ENCODE assay signal across 8 cellular contexts in genomic region chr11:134037093-134037908, GRCh38. TPM values are rescaled to one million over a fixed set of nuclear protein-coding genes. Genes with fewer than 3 reads are reported as not detected.
A peak's percentile ranks its signal among the peaks of the same experiment; 100 is the strongest.
DNase-seq lines count a peak whose midpoint lies in the region; ATAC-seq, FAIRE-seq and TF ChIP-seq lines count a peak whose summit lies in the region.

No MANE protein-coding gene starts in this region.

- no peak overlapping the region for H2BK15ac ChIP-seq in H1 (ENCODE audit: low read length)

- peak overlapping the region; percentile 79 for H3K4ac ChIP-seq in H1 (replicated peaks; ENCODE audit: insufficient read length, low read depth, low read length)

- H3K4me3 ChIP-seq in H1 (ENCODE audit: extremely low read depth in 1 of 4, insufficient read depth in 2 of 4, low read depth in 3 of 4, low read length in 4 of 4) = peak overlapping the region; percentile 51 to 86 (median 72)

- H3K4me2 ChIP-seq in H1 (ENCODE audit: insufficient read depth in 1 of 2, low read depth in 2 of 2, low read length in 2 of 2) = peak overlapping the region; percentile 74 to 93

- TF ChIP-seq EP300 in H1 (IDR thresholded peaks at IDR 0.05; ENCODE audit: borderline replicate concordance in 1 of 2, low read depth in 2 of 2, low read length in 2 of 2) = peak in 1 of 2 experiments; percentile 24; a peak in 1 of 3 replicates

- peaks cover 2% of the 10 kb centered on the region; the same call in 1 of the 2 replicates for H3K23me2 ChIP-seq in H1 (ENCODE audit: low read depth, low read length)

- FAIRE-seq in H54 (lab: Jason Lieb, UNC) = no peak
- no peak for FAIRE-seq in H1 (lab: Jason Lieb, UNC)

- DNase-seq in EH (ENCODE audit: low read depth) = peak; percentile 86
- peak; percentile 16 for DNase-seq in H54 (ENCODE audit: insufficient read length, low spot score)
- DNase-seq in NCI-H1092 treated with DMSO at 0.1 percent for 48 hours (lab: John Stamatoyannopoulos, UW) = peak; percentile 82
- DNase-seq in activated CD4-positive, alpha-beta memory T cell treated with anti-CD3 and anti-CD28 coated beads, Interleukin-2, amount 10 ng/mL, durations not matched to agents 7 days and 5 days = peak; percentile 68
- peak in 1 of 2 experiments; percentile 83 for DNase-seq in H1 (ENCODE audit: low read depth in 1 of 2, low spot score in 2 of 2)
- peak; percentile 66 to 82 for DNase-seq in mesothelial cell of epicardium (ENCODE audit: low spot score in 2 of 2, unreplicated experiment in 2 of 2)
- DNase-seq in AML-193 (lab: John Stamatoyannopoulos, UW) = no peak

- no peaks in the 10 kb centered on the region for H3K79me2 ChIP-seq in H1 (ENCODE audit: control insufficient read depth in 1 of 2, insufficient read depth in 2 of 2, low read length in 2 of 2)

- no peaks in the 10 kb centered on the region for H3K9me3 Mint-ChIP-seq in activated CD4-positive, alpha-beta memory T cell treated with anti-CD3 and anti-CD28 coated beads, Interleukin-2, amount 10 ng/mL, durations not matched to agents 7 days and 5 days
- no peaks in the 10 kb centered on the region for H3K9me3 Mint-ChIP-seq in mesothelial cell of epicardium
- no peaks in the 10 kb centered on the region for H3K9me3 Mint-ChIP-seq in stimulated activated memory B cell treated with anti-CD40 and anti-IgM and Interleukin-4, amounts not matched to agents 10 μg/mL and 1 μg/mL and 100 μg/mL, for 72 hours

- TF ChIP-seq POLR2A in H54 (IDR thresholded peaks at IDR 0.05; ENCODE audit: low read depth, low read length) (peak; percentile 31), H1 (IDR thresholded peaks at IDR 0.05; ENCODE audit: control extremely low read depth in 1 of 2, low read depth in 2 of 2, low read length in 2 of 2) (0 out of 3 replicates have a peak, but pooled peaks of 1 of the 2 experiments have one; percentile 15)

- peaks cover 3 to 30% (median 24%) of the 10 kb centered on the region in 4 experiments for H3K4me1 ChIP-seq in H1 (replicated peaks in 1 of 4; ENCODE audit: control insufficient read depth in 3 of 4, insufficient read depth in 4 of 4, low read length in 3 of 4)

- H3K23ac ChIP-seq in H1 (ENCODE audit: insufficient read length) = no peak overlapping the region

- ATAC-seq in stimulated activated memory B cell treated with anti-CD40 and anti-IgM and Interleukin-4, amounts not matched to agents 10 μg/mL and 1 μg/mL and 100 μg/mL, for 72 hours = peak; percentile 62

- H2AFZ ChIP-seq in H1 (ENCODE audit: low read length) = peak overlapping the region; percentile 78

- H2AK5ac ChIP-seq in H1 (ENCODE audit: low read depth, low read length) = no peak overlapping the region

- H3K36me3 ChIP-seq in H1 (ENCODE audit: control insufficient read depth in 2 of 4, insufficient read depth in 4 of 4, low read length in 3 of 4) = no peaks in the 10 kb centered on the region

- no peak overlapping the region for H2BK120ac ChIP-seq in H1 (replicated peaks; ENCODE audit: low read depth, low read length)

- peaks cover 4% of the 10 kb centered on the region for H3K27me3 Mint-ChIP-seq in activated CD4-positive, alpha-beta memory T cell treated with anti-CD3 and anti-CD28 coated beads, Interleukin-2, amount 10 ng/mL, durations not matched to agents 7 days and 5 days
- H3K27me3 Mint-ChIP-seq in mesothelial cell of epicardium (ENCODE audit: low read depth) = peaks cover under 1% of the 10 kb centered on the region
- H3K27me3 Mint-ChIP-seq in stimulated activated memory B cell treated with anti-CD40 and anti-IgM and Interleukin-4, amounts not matched to agents 10 μg/mL and 1 μg/mL and 100 μg/mL, for 72 hours = peaks cover 12% of the 10 kb centered on the region

- peak overlapping the region; percentile 64 for H4K5ac ChIP-seq in H1 (ENCODE audit: insufficient read length, low read depth, low read length)

- no peak overlapping the region for H3K27ac ChIP-seq in H1 (ENCODE audit: low read depth, low read length)

- H2BK5ac ChIP-seq in H1 (ENCODE audit: low read depth, low read length) = peak overlapping the region; percentile 68; the same call in 1 of the 2 replicates

- no peaks in the 10 kb centered on the region for H4K20me1 ChIP-seq in H1 (replicated peaks in 1 of 2; ENCODE audit: control insufficient read depth in 1 of 2, insufficient read depth in 2 of 2, low read length in 2 of 2)

- TF ChIP-seq CTCF in H1 (IDR thresholded peaks at IDR 0.05; ENCODE audit: control extremely low read depth in 1 of 3, insufficient read depth in 1 of 3, low read depth in 1 of 3, low read length in 3 of 3) = no peak
- TF ChIP-seq CTCF in mesothelial cell of epicardium (IDR thresholded peaks at IDR 0.05; ENCODE audit: unreplicated experiment) = no peak

- H3K9me3 ChIP-seq in H1 (ENCODE audit: insufficient read depth in 2 of 2, low read depth in 1 of 2, low read length in 1 of 2) = no peaks in the 10 kb centered on the region

- peak overlapping the region; percentile 85 for H3K27ac Mint-ChIP-seq in activated CD4-positive, alpha-beta memory T cell treated with anti-CD3 and anti-CD28 coated beads, Interleukin-2, amount 10 ng/mL, durations not matched to agents 7 days and 5 days
- H3K27ac Mint-ChIP-seq in mesothelial cell of epicardium = peak overlapping the region; percentile 94
- peak overlapping the region; percentile 83 for H3K27ac Mint-ChIP-seq in stimulated activated memory B cell treated with anti-CD40 and anti-IgM and Interleukin-4, amounts not matched to agents 10 μg/mL and 1 μg/mL and 100 μg/mL, for 72 hours

- H4K8ac ChIP-seq in H1 (ENCODE audit: extremely low read depth, insufficient read depth, low read length) = no peak overlapping the region

- H3K4me3 Mint-ChIP-seq in activated CD4-positive, alpha-beta memory T cell treated with anti-CD3 and anti-CD28 coated beads, Interleukin-2, amount 10 ng/mL, durations not matched to agents 7 days and 5 days = peak overlapping the region; percentile 86
- peak overlapping the region; percentile 84 for H3K4me3 Mint-ChIP-seq in mesothelial cell of epicardium
- H3K4me3 Mint-ChIP-seq in stimulated activated memory B cell treated with anti-CD40 and anti-IgM and Interleukin-4, amounts not matched to agents 10 μg/mL and 1 μg/mL and 100 μg/mL, for 72 hours = peak overlapping the region; percentile 94

- no peak overlapping the region for H3K56ac ChIP-seq in H1 (replicated peaks; ENCODE audit: insufficient read length, low read depth, low read length)

- H2BK12ac ChIP-seq in H1 (ENCODE audit: low read depth, low read length) = no peak overlapping the region

- peaks cover 0 to 3% (median 1%) of the 10 kb centered on the region in 4 experiments; a peak in 4 of 7 replicates for H3K27me3 ChIP-seq in H1 (replicated peaks in 1 of 4; ENCODE audit: control insufficient read depth in 3 of 4, extremely low read depth in 1 of 4, insufficient read depth in 3 of 4, low read length in 3 of 4)

- POLR2A ChIA-PET in activated CD4-positive, alpha-beta memory T cell treated with anti-CD3 and anti-CD28 coated beads, Interleukin-2, amount 10 ng/mL, durations not matched to agents 7 days and 5 days (lab: Charles Lee) = interaction anchor here (0.7 to 4.0 kb wide), 9 partner anchors 10 to 187 kb away, joined by 3 to 24 read pairs (median 4); partner anchors contain the start of genes NCAPD3 and VPS26B
- POLR2A ChIA-PET in H1 (lab: Charles Lee; ENCODE audit: partially characterized antibody) = interaction anchor here (1.0 to 2.0 kb wide), 7 partner anchors 9 to 89 kb away, joined by 3 to 9 read pairs (median 4); no protein-coding TSS in a partner anchor

- no peak overlapping the region for H3K14ac ChIP-seq in H1 (ENCODE audit: insufficient read length)

- no peak overlapping the region for H2BK20ac ChIP-seq in H1 (ENCODE audit: low read length)

- no peak for TF ChIP-seq RAD21 in H1 (IDR thresholded peaks at IDR 0.05 in 1 of 2, conservative IDR thresholded peaks at IDR 0.05 in 1 of 2; ENCODE audit: low read depth in 2 of 2, low read length in 2 of 2)

- peak overlapping the region; percentile 36 for H4K91ac ChIP-seq in H1 (replicated peaks; ENCODE audit: insufficient read length, low read length)

- no peaks in the 10 kb centered on the region for H3K79me1 ChIP-seq in H1 (ENCODE audit: low read depth, low read length)

- H3K4me1 Mint-ChIP-seq in activated CD4-positive, alpha-beta memory T cell treated with anti-CD3 and anti-CD28 coated beads, Interleukin-2, amount 10 ng/mL, durations not matched to agents 7 days and 5 days = peaks cover 51% of the 10 kb centered on the region
- H3K4me1 Mint-ChIP-seq in mesothelial cell of epicardium = peaks cover 62% of the 10 kb centered on the region
- peaks cover 38% of the 10 kb centered on the region for H3K4me1 Mint-ChIP-seq in stimulated activated memory B cell treated with anti-CD40 and anti-IgM and Interleukin-4, amounts not matched to agents 10 μg/mL and 1 μg/mL and 100 μg/mL, for 72 hours

- WGBS in H1 (ENCODE audit: extremely low coverage in 1 of 2, insufficient coverage in 1 of 2, insufficient read length in 1 of 2, insufficient replicate concordance in 2 of 2, low coverage in 1 of 2, low lambda C conversion rate in 2 of 2, missing lambda C conversion rate in 1 of 2), 2 experiments = 4% methylated on average over 16 of the region's 51 CpGs; no CpG with 5 or more reads in 1 of the 2 experiments

- CTCF ChIA-PET in activated CD4-positive, alpha-beta memory T cell treated with anti-CD3 and anti-CD28 coated beads, Interleukin-2, amount 10 ng/mL, durations not matched to agents 7 days and 5 days (lab: Charles Lee) = interaction anchor here (1.0 to 1.4 kb wide), 6 partner anchors 8 to 110 kb away, joined by 3 to 11 read pairs (median 4); no protein-coding TSS in a partner anchor
- CTCF ChIA-PET in H1 (lab: Charles Lee; ENCODE audit: partially characterized antibody) = interaction anchor here (0.6 to 13.6 kb wide), 8 partner anchors 9 to 120 kb away, joined by 3 to 178 read pairs (median 4); no protein-coding TSS in a partner anchor

- peak overlapping the region; percentile 79 for H3K18ac ChIP-seq in H1 (ENCODE audit: extremely low read depth, low read length)

- H3K36me3 Mint-ChIP-seq in activated CD4-positive, alpha-beta memory T cell treated with anti-CD3 and anti-CD28 coated beads, Interleukin-2, amount 10 ng/mL, durations not matched to agents 7 days and 5 days (ENCODE audit: low read depth) = no peaks in the 10 kb centered on the region
- no peaks in the 10 kb centered on the region for H3K36me3 Mint-ChIP-seq in mesothelial cell of epicardium
- no peaks in the 10 kb centered on the region for H3K36me3 Mint-ChIP-seq in stimulated activated memory B cell treated with anti-CD40 and anti-IgM and Interleukin-4, amounts not matched to agents 10 μg/mL and 1 μg/mL and 100 μg/mL, for 72 hours

- peak overlapping the region in 2 of 4 experiments; percentile 38 to 48; a peak in 2 of 7 replicates for H3K9ac ChIP-seq in H1 (replicated peaks in 1 of 4; ENCODE audit: extremely low read depth in 1 of 4, low read depth in 3 of 4, low read length in 3 of 4)

RNA-seq across cellular contexts. Expression of gene JAM3, which starts 31.6 kb away (rescaled TPM):
- total RNA-seq in activated CD4-positive, alpha-beta memory T cell treated with anti-CD3 and anti-CD28 coated beads, Interleukin-2, amount 10 ng/mL, durations not matched to agents 7 days and 5 days = 1 to 10 TPM; 4.5 to 5.1 TPM
- total RNA-seq in H1 (2021; fragmentation: NEBNext Ultra II Directional; extraction: Animal tissue kit (Norgen Biotek cat#: 25700)) = 40.3 and 42.8 TPM in 2 replicates
- 17.8 and 19.6 TPM in 2 replicates for polyA plus RNA-seq in H1 (2011; rRNA removed)
- 16.4 TPM for polyA plus RNA-seq in H1 (2011; cell fraction: cytosol; rRNA removed)
- polyA plus RNA-seq in H1 (2011; cell fraction: nucleus; rRNA removed) = 23.3 TPM
- polyA plus RNA-seq in H1 (2012, experiment 1 of 2) = 24.7 to 30.3 TPM (median 27.0 TPM) in 4 replicates
- polyA plus RNA-seq in H1 (2012, experiment 2 of 2) = 5.8 TPM
- 30.3 TPM for polyA plus RNA-seq in H1 (2013, experiment 1 of 2)
- polyA plus RNA-seq in H1 (2013, experiment 2 of 2) = 37.2 TPM
- 19.3 and 23.9 TPM in 2 replicates for polyA minus RNA-seq in H1 (2011; rRNA and poly(A)+ RNA removed)
- polyA minus RNA-seq in H1 (2011; cell fraction: cytosol; rRNA and poly(A)+ RNA removed) = 16.4 TPM
- polyA minus RNA-seq in H1 (2011; cell fraction: nucleus; rRNA and poly(A)+ RNA removed) = 15.7 TPM
- 36.2 to 39.3 TPM (median 37.6 TPM) in 3 replicates for total RNA-seq in mesothelial cell of epicardium

Comparison
In these comparisons a context has a peak if more than half of its experiments do, and no peak if none do; other contexts are left out.
1. DNase-seq: peak in EH (single experiment), H54 (single experiment), NCI-H1092 treated with DMSO at 0.1 percent for 48 hours (single experiment), activated CD4-positive, alpha-beta memory T cell treated with anti-CD3 and anti-CD28 coated beads, Interleukin-2, amount 10 ng/mL, durations not matched to agents 7 days and 5 days (single experiment) and mesothelial cell of epicardium (2 of 2); none in AML-193 (0 of 2).
2. Peak in every context shown above with its lines, with median percentiles within 50 percentile points of each other: H3K27ac Mint-ChIP-seq and H3K4me3 Mint-ChIP-seq.